In genomic region chr7:80771523-80771922, GRCh38 we compare ENCODE assay signal across 16 cellular contexts.
A peak's percentile ranks its signal among the peaks of the same experiment; 100 is the strongest.
DNase-seq lines count a peak whose midpoint lies in the region; TF ChIP-seq lines count a peak whose summit lies in the region.
"Had no signal": no experiment of that assay in that cellular context is flagged by ENCODE, and none has a peak within 500 bp of the region (broad histone marks: within the 10 kb centered on the region; RNA-seq: fewer than 3 reads in every experiment).

No MANE protein-coding gene starts in this region.

- DNase-seq in EL (peak; percentile 15), MM.1S (no peak), fibroblast of lung (ENCODE audit: low read depth in 2 of 2) (peak in 1 of 2 donors; percentile 70), T-helper 2 cell (no peak), hypothalamus (lab: John Stamatoyannopoulos, UW) (no peak), glutamatergic neuron (no peak)
- no peak for DNase-seq in stimulated activated CD4-positive, alpha-beta T cell treated with anti-CD3 and anti-CD28 coated beads, Interleukin-15, amount 100 ng/mL, for 24 hours
- DNase-seq: activated CD4-positive, alpha-beta T cell treated with anti-CD3 and anti-CD28 coated beads, Interleukin-2, amount 50 U/mL, for 1 hour; activated T-cell treated with anti-CD3 and anti-CD28 coated beads, Interleukin-2, amount 50 U/mL, for 48 hours; adrenal gland; DND-41; NCI-H345; T-helper 9 cell; thyroid gland had no signal

- no peaks in the 10 kb centered on the region for H3K9me2 ChIP-seq in MM.1S (replicated peaks; ENCODE audit: insufficient read depth, low read length)

- H3K9ac ChIP-seq in MM.1S (ENCODE audit: low read length) (no peak overlapping the region), fibroblast of lung (ENCODE audit: insufficient read depth, low read length) (no peak overlapping the region)

- no peaks in the 10 kb centered on the region for H3K27me3 Mint-ChIP-seq in glutamatergic neuron (ENCODE audit: unreplicated experiment)

- no peaks in the 10 kb centered on the region for H4K20me1 ChIP-seq in MM.1S (ENCODE audit: insufficient read depth, low read length)
- H4K20me1 ChIP-seq in fibroblast of lung (ENCODE audit: control insufficient read depth, extremely low read depth, insufficient read depth, low read length), result no peaks in the 10 kb centered on the region

- H3K27ac ChIP-seq in MM.1S (ENCODE audit: low read length) (no peak overlapping the region), fibroblast of lung (ENCODE audit: insufficient read depth, low read length) (peak overlapping the region; percentile 13), neutrophil (peak overlapping the region; percentile 73)
- H3K27ac ChIP-seq: adrenal gland, coronary artery, thyroid gland had no signal

- no peak for TF ChIP-seq CTCF in MM.1S (IDR thresholded peaks at IDR 0.05; ENCODE audit: low read length)
- no peak for TF ChIP-seq CTCF in fibroblast of lung (conservative IDR thresholded peaks at IDR 0.05 in 1 of 2, IDR thresholded peaks at IDR 0.05 in 1 of 2; ENCODE audit: low read depth in 1 of 2, low read length in 2 of 2)
- no peak for TF ChIP-seq CTCF in neutrophil (IDR thresholded peaks at IDR 0.05)
- no peak for TF ChIP-seq CTCF in glutamatergic neuron (IDR thresholded peaks at IDR 0.05; ENCODE audit: partially characterized antibody, unreplicated experiment)

- H3K36me3 Mint-ChIP-seq in glutamatergic neuron (ENCODE audit: unreplicated experiment), result no peaks in the 10 kb centered on the region

- H3K79me2 ChIP-seq in MM.1S (ENCODE audit: low read length) (no peaks in the 10 kb centered on the region), fibroblast of lung (ENCODE audit: control insufficient read depth, insufficient read depth, low read length) (no peaks in the 10 kb centered on the region)

- no peaks in the 10 kb centered on the region for H3K9me3 ChIP-seq in MM.1S (replicated peaks; ENCODE audit: insufficient read depth, low read length)
- H3K9me3 ChIP-seq in fibroblast of lung (ENCODE audit: control insufficient read depth, insufficient read depth, low read depth, low read length), result no peaks in the 10 kb centered on the region
- no peaks in the 10 kb centered on the region for H3K9me3 ChIP-seq in neutrophil
- H3K9me3 ChIP-seq: adrenal gland, thyroid gland had no signal

- H3K4me2 ChIP-seq in MM.1S (ENCODE audit: low read depth, low read length), result peak overlapping the region; percentile 43; the same call in 1 of the 2 replicates
- peak overlapping the region; percentile 56 for H3K4me2 ChIP-seq in fibroblast of lung (ENCODE audit: extremely low read depth, insufficient read depth, low read length)

- H3K4me1 Mint-ChIP-seq in glutamatergic neuron (ENCODE audit: low read depth, unreplicated experiment), result peaks cover 17% of the 10 kb centered on the region

- H3K36me3 ChIP-seq in MM.1S (replicated peaks; ENCODE audit: insufficient read depth, low read length) (no peaks in the 10 kb centered on the region), fibroblast of lung (ENCODE audit: control insufficient read depth, insufficient read depth, low read length) (peaks cover 2% of the 10 kb centered on the region), neutrophil (no peaks in the 10 kb centered on the region)
- H3K36me3 ChIP-seq: adrenal gland, thyroid gland had no signal

- no peak overlapping the region for H3K27ac Mint-ChIP-seq in glutamatergic neuron (ENCODE audit: unreplicated experiment)

- no peak overlapping the region for H2AFZ ChIP-seq in MM.1S (ENCODE audit: low read length)
- H2AFZ ChIP-seq in fibroblast of lung (ENCODE audit: low read length), result no peak overlapping the region

- H3K4me3 ChIP-seq in MM.1S (ENCODE audit: low read length) (no peak overlapping the region), fibroblast of lung (replicated peaks in 1 of 4; ENCODE audit: control extremely low read depth in 1 of 4, insufficient read depth in 1 of 4, low read depth in 3 of 4, low read length in 4 of 4) (no peak overlapping the region), neutrophil (ENCODE audit: low read depth in 1 of 2, low read length in 1 of 2) (no peak overlapping the region)
- H3K4me3 ChIP-seq: adrenal gland, coronary artery, thyroid gland had no signal

- no peak overlapping the region for H3K4me3 Mint-ChIP-seq in glutamatergic neuron (ENCODE audit: unreplicated experiment)

- H3K27me3 ChIP-seq in MM.1S (replicated peaks; ENCODE audit: insufficient read depth, low read length) (no peaks in the 10 kb centered on the region), fibroblast of lung (ENCODE audit: control insufficient read depth, insufficient read depth, low read length) (no peaks in the 10 kb centered on the region), neutrophil (no peaks in the 10 kb centered on the region)
- H3K27me3 ChIP-seq: adrenal gland, thyroid gland had no signal

- H3K9me3 Mint-ChIP-seq in glutamatergic neuron (ENCODE audit: unreplicated experiment), result peaks cover 3% of the 10 kb centered on the region

- peaks cover 9% of the 10 kb centered on the region for H3F3A ChIP-seq in MM.1S (ENCODE audit: insufficient read depth, low read length)

- H3K4me1 ChIP-seq in MM.1S (ENCODE audit: low read length) (peaks cover 57% of the 10 kb centered on the region), fibroblast of lung (ENCODE audit: control insufficient read depth, extremely low read depth, insufficient read depth, low read length) (peaks cover 4% of the 10 kb centered on the region), neutrophil (ENCODE audit: control insufficient read depth in 1 of 2, insufficient read depth in 1 of 2, low read depth in 1 of 2, low read length in 1 of 2) (peaks cover 9 to 18% of the 10 kb centered on the region in 2 experiments)
- H3K4me1 ChIP-seq: adrenal gland, thyroid gland had no signal
